In genomic region chr14:33774161-33774560, GRCh38 we compare ENCODE assay signal across 1 cellular context.
TF ChIP-seq lines count a peak whose summit lies in the region.

No MANE protein-coding gene starts in this region.

TF ChIP-seq in H1, 55 proteins besides CTCF, POLR2A, EP300 and RAD21 (continued from another document):
- TF ChIP-seq USF2 (IDR thresholded peaks at IDR 0.05; ENCODE audit: low read length): no peak
- no peak for TF ChIP-seq KDM1A (IDR thresholded peaks at IDR 0.05; ENCODE audit: borderline replicate concordance, low read length)
- TF ChIP-seq SP1 (IDR thresholded peaks at IDR 0.05; ENCODE audit: low read depth, low read length): no peak
- no peak for TF ChIP-seq CHD1 (IDR thresholded peaks at IDR 0.05; ENCODE audit: low read depth, low read length)
- TF ChIP-seq POU5F1 (IDR thresholded peaks at IDR 0.05; ENCODE audit: low read depth, low read length): no peak
- TF ChIP-seq YY1 (IDR thresholded peaks at IDR 0.05; ENCODE audit: low read depth, low read length): no peak
